In the genomic region with DNA sequence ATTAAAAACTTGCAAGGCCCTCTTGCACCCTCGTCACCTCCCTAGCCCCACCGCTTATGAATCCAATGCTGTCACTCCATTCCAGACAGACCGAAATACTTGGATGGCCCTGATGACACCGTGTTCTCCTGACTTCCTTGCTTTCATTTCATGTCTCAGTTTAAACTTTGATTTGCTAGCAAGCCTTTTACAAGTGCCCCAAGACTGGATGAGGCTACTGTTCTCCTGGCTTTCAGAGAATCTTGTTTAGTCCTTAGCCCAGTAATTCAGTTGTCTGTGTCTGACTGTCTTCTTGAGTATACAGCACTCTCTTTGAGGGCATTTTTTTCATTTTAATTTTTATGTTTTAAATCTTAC, we compare ENCODE assay signal across 8 cellular contexts. TPM values are rescaled to one million over a fixed set of nuclear protein-coding genes. Genes with fewer than 3 reads are reported as not detected.
DNase-seq lines count a peak whose midpoint lies in the region; ATAC-seq and TF ChIP-seq lines count a peak whose summit lies in the region.

No MANE protein-coding gene starts in this region.

- 13 to 35% (median 23%) methylated on average over 4 of the region's 4 CpGs for WGBS in adrenal gland, 4 donors

- ATAC-seq in GM18867 (IDR thresholded peaks at IDR 0.05; ENCODE audit: unreplicated experiment) (peak; percentile 0), HG02852 (IDR thresholded peaks at IDR 0.05; ENCODE audit: unreplicated experiment) (peak; percentile 8), mucosa of descending colon (peak; percentile 6)

- no peak for TF ChIP-seq CTCF in adrenal gland (IDR thresholded peaks at IDR 0.05)
- TF ChIP-seq CTCF in mucosa of descending colon (IDR thresholded peaks at IDR 0.05) = no peak
- TF ChIP-seq CTCF in BE2C (IDR thresholded peaks at IDR 0.05; ENCODE audit: low read depth, low read length) = no peak
- TF ChIP-seq CTCF in colonic mucosa (IDR thresholded peaks at IDR 0.05) = no peak

- H3K9ac ChIP-seq in colonic mucosa (ENCODE audit: low read depth in 2 of 2, low read length in 2 of 2) = no peak overlapping the region

- no peaks in the 10 kb centered on the region for H3K36me3 ChIP-seq in adrenal gland (replicated peaks in 1 of 2)
- H3K36me3 ChIP-seq in mucosa of descending colon (ENCODE audit: low read depth) = no peaks in the 10 kb centered on the region
- no peaks in the 10 kb centered on the region for H3K36me3 ChIP-seq in BE2C
- no peaks in the 10 kb centered on the region for H3K36me3 ChIP-seq in colonic mucosa

- peak overlapping the region in 2 of 4 donors; percentile 36 to 66 for H3K4me3 ChIP-seq in adrenal gland
- no peak overlapping the region for H3K4me3 ChIP-seq in mucosa of descending colon
- H3K4me3 ChIP-seq in BE2C (ENCODE audit: low read depth, low read length) = no peak overlapping the region
- no peak overlapping the region for H3K4me3 ChIP-seq in colonic mucosa

- intact Hi-C loops in adrenal gland (cut with DNase I) = loop anchor here (5.0 kb wide), 1 partner anchor 53 kb away; no protein-coding TSS in a partner anchor
- intact Hi-C loops in mucosa of descending colon (cut with DNase I, micrococcal nuclease) = no loop called here
- intact Hi-C loops in colonic mucosa (cut with DNase I) = no loop called here

- H3K4me1 ChIP-seq in adrenal gland (replicated peaks in 1 of 2) (peaks cover 4 to 33% of the 10 kb centered on the region in 2 donors), mucosa of descending colon (ENCODE audit: low read depth) (no peaks in the 10 kb centered on the region), BE2C (no peaks in the 10 kb centered on the region), colonic mucosa (no peaks in the 10 kb centered on the region)

- H3K27me3 ChIP-seq in adrenal gland = no peaks in the 10 kb centered on the region
- no peaks in the 10 kb centered on the region for H3K27me3 ChIP-seq in BE2C
- H3K27me3 ChIP-seq in colonic mucosa = no peaks in the 10 kb centered on the region

- TF ChIP-seq POLR2A in adrenal gland (IDR thresholded peaks at IDR 0.05) = peak in 1 of 2 donors; percentile 58

- H3K27ac ChIP-seq in adrenal gland (peak overlapping the region; percentile 55 to 88 (median 84)), colonic mucosa (no peak overlapping the region)

- H3K9me3 ChIP-seq in adrenal gland (replicated peaks in 1 of 3) (no peaks in the 10 kb centered on the region), mucosa of descending colon (no peaks in the 10 kb centered on the region), BE2C (no peaks in the 10 kb centered on the region), colonic mucosa (no peaks in the 10 kb centered on the region)

- peak in 2 of 7 donors; percentile 10 to 24 for DNase-seq in adrenal gland
- DNase-seq in mucosa of descending colon = no peak
- DNase-seq in BE2C = no peak
- DNase-seq in colonic mucosa = no peak
- no peak for DNase-seq in T-helper 9 cell
- no peak for DNase-seq in NOMO-1 (lab: John Stamatoyannopoulos, UW; ENCODE audit: unreplicated experiment in 2 of 2)

RNA-seq across cellular contexts. Expression of a gene that starts 0.8 kb away (rescaled TPM):
- total RNA-seq in adrenal gland (10 to 100 TPM in 7 of 8 donors, 1 to 10 TPM in 1; 8.7 to 57.0 (median 13.0) TPM), mucosa of descending colon (10 to 100 TPM in 1 of 3 donors, 1 to 10 TPM in 2; 1.8 to 10.8 (median 5.3) TPM), colonic mucosa (1 to 10 TPM in 1 of 2 donors, under 1 TPM in 1; 0.74 to 2.1 TPM)
- 10 to 100 TPM in 2 of 3 donors, 1 to 10 TPM in 1; 4.4 to 20.6 (median 10.3) TPM for polyA plus RNA-seq in adrenal gland
- not detected for polyA plus RNA-seq in BE2C (2012; ENCODE audit: insufficient read depth, insufficient read length, low read depth)

RNA-seq across cellular contexts. Expression of a gene that starts 30.2 kb away (rescaled TPM):
- total RNA-seq in adrenal gland (10 to 100 TPM; 14.9 to 48.2 (median 29.2) TPM), mucosa of descending colon (10 to 100 TPM in 1 of 3 donors, 1 to 10 TPM in 2; 4.3 to 15.6 (median 8.1) TPM), colonic mucosa (1 to 10 TPM; 2.2 to 4.4 TPM)
- 10 to 100 TPM; 48.6 to 87.1 (median 51.9) TPM for polyA plus RNA-seq in adrenal gland
- polyA plus RNA-seq in BE2C (2012; ENCODE audit: insufficient read depth, insufficient read length, low read depth) = not detected

Comparison
In these comparisons a context has a peak if more than half of its experiments do, and no peak if none do; other contexts are left out.
1. intact Hi-C loops: an anchor here in adrenal gland (5.0 kb wide); none called in mucosa of descending colon and colonic mucosa.